Comparison of ENCODE assay signal across 1 cellular context in the genomic region with DNA sequence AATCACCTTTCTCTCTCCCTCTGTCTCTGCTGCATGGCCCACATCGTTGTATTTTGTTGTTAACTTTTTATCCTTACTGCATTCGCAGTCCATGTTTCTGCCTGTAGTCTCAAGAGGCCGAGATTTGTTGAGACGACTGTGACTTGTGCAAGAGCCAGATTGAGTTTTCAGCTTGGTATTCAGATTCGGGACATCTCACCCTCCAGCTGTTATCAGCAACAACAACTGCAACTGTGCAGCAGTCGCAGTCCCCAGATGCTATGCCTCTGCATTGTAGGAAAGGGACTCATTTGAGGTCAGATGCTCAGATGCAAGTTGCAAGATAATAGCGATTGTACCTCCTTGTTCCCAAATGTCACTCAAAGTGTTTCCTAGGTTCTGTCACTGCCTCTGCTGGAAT.
TF ChIP-seq lines count a peak whose summit lies in the region.

No MANE protein-coding gene starts in this region.

TF ChIP-seq in WTC11, 78 proteins besides CTCF, POLR2A, EP300 and RAD21 (continued from another document):
- TF ChIP-seq E2F4 (CRISPR knock-in tag; IDR thresholded peaks at IDR 0.05; ENCODE audit: borderline replicate concordance, low read depth) (no peak), ZNF121 (CRISPR knock-in tag; IDR thresholded peaks at IDR 0.05) (no peak), NR2C2 (CRISPR knock-in tag; IDR thresholded peaks at IDR 0.05) (no peak), ZNF232 (CRISPR knock-in tag; IDR thresholded peaks at IDR 0.05) (no peak)
